Comparison of ENCODE assay signal across 1 cellular context in genomic region chr6:12348530-12349511, GRCh38.
TF ChIP-seq lines count a peak whose summit lies in the region.

No MANE protein-coding gene starts in this region.

TF ChIP-seq in HepG2, 621 proteins besides CTCF, POLR2A, EP300 and RAD21 (continued from another document and continues in another):
- no peak for TF ChIP-seq ZNF562 (CRISPR knock-in tag; IDR thresholded peaks at IDR 0.05; ENCODE audit: borderline replicate concordance)
- TF ChIP-seq CCDC6 (CRISPR knock-in tag; IDR thresholded peaks at IDR 0.05), result no peak
- no peak for TF ChIP-seq TIGD3 (CRISPR knock-in tag; IDR thresholded peaks at IDR 0.05; ENCODE audit: borderline replicate concordance)
- TF ChIP-seq SMC3 (IDR thresholded peaks at IDR 0.05; ENCODE audit: low read length), result no peak
- 0 out of 2 replicates have a peak, but pooled peaks have one; percentile 36 for TF ChIP-seq ATF7-NPFF (CRISPR knock-in tag; IDR thresholded peaks at IDR 0.05; ENCODE audit: low read depth)
- TF ChIP-seq, protein P1, sequence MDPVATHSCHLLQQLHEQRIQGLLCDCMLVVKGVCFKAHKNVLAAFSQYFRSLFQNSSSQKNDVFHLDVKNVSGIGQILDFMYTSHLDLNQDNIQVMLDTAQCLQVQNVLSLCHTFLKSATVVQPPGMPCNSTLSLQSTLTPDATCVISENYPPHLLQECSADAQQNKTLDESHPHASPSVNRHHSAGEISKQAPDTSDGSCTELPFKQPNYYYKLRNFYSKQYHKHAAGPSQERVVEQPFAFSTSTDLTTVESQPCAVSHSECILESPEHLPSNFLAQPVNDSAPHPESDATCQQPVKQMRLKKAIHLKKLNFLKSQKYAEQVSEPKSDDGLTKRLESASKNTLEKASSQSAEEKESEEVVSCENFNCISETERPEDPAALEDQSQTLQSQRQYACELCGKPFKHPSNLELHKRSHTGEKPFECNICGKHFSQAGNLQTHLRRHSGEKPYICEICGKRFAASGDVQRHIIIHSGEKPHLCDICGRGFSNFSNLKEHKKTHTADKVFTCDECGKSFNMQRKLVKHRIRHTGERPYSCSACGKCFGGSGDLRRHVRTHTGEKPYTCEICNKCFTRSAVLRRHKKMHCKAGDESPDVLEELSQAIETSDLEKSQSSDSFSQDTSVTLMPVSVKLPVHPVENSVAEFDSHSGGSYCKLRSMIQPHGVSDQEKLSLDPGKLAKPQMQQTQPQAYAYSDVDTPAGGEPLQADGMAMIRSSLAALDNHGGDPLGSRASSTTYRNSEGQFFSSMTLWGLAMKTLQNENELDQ (CRISPR knock-in tag; IDR thresholded peaks at IDR 0.05; ENCODE audit: borderline replicate concordance), result no peak
- TF ChIP-seq JUN (CRISPR knock-in tag; IDR thresholded peaks at IDR 0.05), result peak; percentile 98
- TF ChIP-seq SSRP1 (CRISPR knock-in tag; IDR thresholded peaks at IDR 0.05), result no peak
- TF ChIP-seq ZNF761 (CRISPR knock-in tag; conservative IDR thresholded peaks at IDR 0.05), result no peak
- peak; percentile 47 for TF ChIP-seq SKI (IDR thresholded peaks at IDR 0.05; ENCODE audit: partially characterized antibody)
- no peak for TF ChIP-seq ARID4A (CRISPR knock-in tag; IDR thresholded peaks at IDR 0.05; ENCODE audit: borderline replicate concordance)
- no peak for TF ChIP-seq NFE2L1 (CRISPR knock-in tag; IDR thresholded peaks at IDR 0.05; ENCODE audit: borderline replicate concordance)
- TF ChIP-seq ETS1 (CRISPR knock-in tag; IDR thresholded peaks at IDR 0.05), result no peak
- TF ChIP-seq KDM4B (CRISPR knock-in tag; IDR thresholded peaks at IDR 0.05), result peak; percentile 20; the same call in 1 of the 2 replicates
- TF ChIP-seq, protein P2, sequence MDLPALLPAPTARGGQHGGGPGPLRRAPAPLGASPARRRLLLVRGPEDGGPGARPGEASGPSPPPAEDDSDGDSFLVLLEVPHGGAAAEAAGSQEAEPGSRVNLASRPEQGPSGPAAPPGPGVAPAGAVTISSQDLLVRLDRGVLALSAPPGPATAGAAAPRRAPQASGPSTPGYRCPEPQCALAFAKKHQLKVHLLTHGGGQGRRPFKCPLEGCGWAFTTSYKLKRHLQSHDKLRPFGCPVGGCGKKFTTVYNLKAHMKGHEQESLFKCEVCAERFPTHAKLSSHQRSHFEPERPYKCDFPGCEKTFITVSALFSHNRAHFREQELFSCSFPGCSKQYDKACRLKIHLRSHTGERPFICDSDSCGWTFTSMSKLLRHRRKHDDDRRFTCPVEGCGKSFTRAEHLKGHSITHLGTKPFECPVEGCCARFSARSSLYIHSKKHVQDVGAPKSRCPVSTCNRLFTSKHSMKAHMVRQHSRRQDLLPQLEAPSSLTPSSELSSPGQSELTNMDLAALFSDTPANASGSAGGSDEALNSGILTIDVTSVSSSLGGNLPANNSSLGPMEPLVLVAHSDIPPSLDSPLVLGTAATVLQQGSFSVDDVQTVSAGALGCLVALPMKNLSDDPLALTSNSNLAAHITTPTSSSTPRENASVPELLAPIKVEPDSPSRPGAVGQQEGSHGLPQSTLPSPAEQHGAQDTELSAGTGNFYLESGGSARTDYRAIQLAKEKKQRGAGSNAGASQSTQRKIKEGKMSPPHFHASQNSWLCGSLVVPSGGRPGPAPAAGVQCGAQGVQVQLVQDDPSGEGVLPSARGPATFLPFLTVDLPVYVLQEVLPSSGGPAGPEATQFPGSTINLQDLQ (CRISPR knock-in tag; IDR thresholded peaks at IDR 0.05), result no peak
- TF ChIP-seq, protein P3, sequence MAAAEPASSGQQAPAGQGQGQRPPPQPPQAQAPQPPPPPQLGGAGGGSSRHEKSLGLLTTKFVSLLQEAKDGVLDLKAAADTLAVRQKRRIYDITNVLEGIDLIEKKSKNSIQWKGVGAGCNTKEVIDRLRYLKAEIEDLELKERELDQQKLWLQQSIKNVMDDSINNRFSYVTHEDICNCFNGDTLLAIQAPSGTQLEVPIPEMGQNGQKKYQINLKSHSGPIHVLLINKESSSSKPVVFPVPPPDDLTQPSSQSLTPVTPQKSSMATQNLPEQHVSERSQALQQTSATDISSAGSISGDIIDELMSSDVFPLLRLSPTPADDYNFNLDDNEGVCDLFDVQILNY (CRISPR knock-in tag; conservative IDR thresholded peaks at IDR 0.05), result no peak
- TF ChIP-seq RFXAP (CRISPR knock-in tag; IDR thresholded peaks at IDR 0.05; ENCODE audit: borderline replicate concordance), result no peak
- TF ChIP-seq ZBTB38 (CRISPR knock-in tag; IDR thresholded peaks at IDR 0.05), result peak; percentile 54; the same call in 1 of the 2 replicates
- no peak for TF ChIP-seq TOPORS (CRISPR knock-in tag; IDR thresholded peaks at IDR 0.05)
- TF ChIP-seq ZNF143 (CRISPR knock-in tag; IDR thresholded peaks at IDR 0.05), result no peak
- peak; percentile 95 for TF ChIP-seq JUND (CRISPR knock-in tag; IDR thresholded peaks at IDR 0.05)
- TF ChIP-seq IRF1 (CRISPR knock-in tag; IDR thresholded peaks at IDR 0.05; ENCODE audit: low read depth), result no peak
- no peak for TF ChIP-seq ZBTB3 (CRISPR knock-in tag; IDR thresholded peaks at IDR 0.05; ENCODE audit: borderline replicate concordance, low read depth)
- peak; percentile 77 for TF ChIP-seq TARDBP (CRISPR knock-in tag; IDR thresholded peaks at IDR 0.05)
- no peak for TF ChIP-seq NKX3-1 (CRISPR knock-in tag; IDR thresholded peaks at IDR 0.05)
- TF ChIP-seq ZNF597 (CRISPR knock-in tag; IDR thresholded peaks at IDR 0.05), result no peak
- TF ChIP-seq KMT2B (CRISPR knock-in tag; IDR thresholded peaks at IDR 0.05), result no peak
- TF ChIP-seq, protein P4, sequence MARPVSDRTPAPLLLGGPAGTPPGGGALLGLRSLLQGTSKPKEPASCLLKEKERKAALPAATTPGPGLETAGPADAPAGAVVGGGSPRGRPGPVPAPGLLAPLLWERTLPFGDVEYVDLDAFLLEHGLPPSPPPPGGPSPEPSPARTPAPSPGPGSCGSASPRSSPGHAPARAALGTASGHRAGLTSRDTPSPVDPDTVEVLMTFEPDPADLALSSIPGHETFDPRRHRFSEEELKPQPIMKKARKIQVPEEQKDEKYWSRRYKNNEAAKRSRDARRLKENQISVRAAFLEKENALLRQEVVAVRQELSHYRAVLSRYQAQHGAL (CRISPR knock-in tag; IDR thresholded peaks at IDR 0.05; ENCODE audit: not compliant biosample characterization), result no peak
- TF ChIP-seq, protein P5, sequence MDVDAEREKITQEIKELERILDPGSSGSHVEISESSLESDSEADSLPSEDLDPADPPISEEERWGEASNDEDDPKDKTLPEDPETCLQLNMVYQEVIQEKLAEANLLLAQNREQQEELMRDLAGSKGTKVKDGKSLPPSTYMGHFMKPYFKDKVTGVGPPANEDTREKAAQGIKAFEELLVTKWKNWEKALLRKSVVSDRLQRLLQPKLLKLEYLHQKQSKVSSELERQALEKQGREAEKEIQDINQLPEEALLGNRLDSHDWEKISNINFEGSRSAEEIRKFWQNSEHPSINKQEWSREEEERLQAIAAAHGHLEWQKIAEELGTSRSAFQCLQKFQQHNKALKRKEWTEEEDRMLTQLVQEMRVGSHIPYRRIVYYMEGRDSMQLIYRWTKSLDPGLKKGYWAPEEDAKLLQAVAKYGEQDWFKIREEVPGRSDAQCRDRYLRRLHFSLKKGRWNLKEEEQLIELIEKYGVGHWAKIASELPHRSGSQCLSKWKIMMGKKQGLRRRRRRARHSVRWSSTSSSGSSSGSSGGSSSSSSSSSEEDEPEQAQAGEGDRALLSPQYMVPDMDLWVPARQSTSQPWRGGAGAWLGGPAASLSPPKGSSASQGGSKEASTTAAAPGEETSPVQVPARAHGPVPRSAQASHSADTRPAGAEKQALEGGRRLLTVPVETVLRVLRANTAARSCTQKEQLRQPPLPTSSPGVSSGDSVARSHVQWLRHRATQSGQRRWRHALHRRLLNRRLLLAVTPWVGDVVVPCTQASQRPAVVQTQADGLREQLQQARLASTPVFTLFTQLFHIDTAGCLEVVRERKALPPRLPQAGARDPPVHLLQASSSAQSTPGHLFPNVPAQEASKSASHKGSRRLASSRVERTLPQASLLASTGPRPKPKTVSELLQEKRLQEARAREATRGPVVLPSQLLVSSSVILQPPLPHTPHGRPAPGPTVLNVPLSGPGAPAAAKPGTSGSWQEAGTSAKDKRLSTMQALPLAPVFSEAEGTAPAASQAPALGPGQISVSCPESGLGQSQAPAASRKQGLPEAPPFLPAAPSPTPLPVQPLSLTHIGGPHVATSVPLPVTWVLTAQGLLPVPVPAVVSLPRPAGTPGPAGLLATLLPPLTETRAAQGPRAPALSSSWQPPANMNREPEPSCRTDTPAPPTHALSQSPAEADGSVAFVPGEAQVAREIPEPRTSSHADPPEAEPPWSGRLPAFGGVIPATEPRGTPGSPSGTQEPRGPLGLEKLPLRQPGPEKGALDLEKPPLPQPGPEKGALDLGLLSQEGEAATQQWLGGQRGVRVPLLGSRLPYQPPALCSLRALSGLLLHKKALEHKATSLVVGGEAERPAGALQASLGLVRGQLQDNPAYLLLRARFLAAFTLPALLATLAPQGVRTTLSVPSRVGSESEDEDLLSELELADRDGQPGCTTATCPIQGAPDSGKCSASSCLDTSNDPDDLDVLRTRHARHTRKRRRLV (CRISPR knock-in tag; IDR thresholded peaks at IDR 0.05), result no peak
- TF ChIP-seq ZNF224 (CRISPR knock-in tag; IDR thresholded peaks at IDR 0.05), result no peak
- no peak for TF ChIP-seq ZNF235 (CRISPR knock-in tag; IDR thresholded peaks at IDR 0.05; ENCODE audit: borderline replicate concordance)
- no peak for TF ChIP-seq THYN1 (CRISPR knock-in tag; IDR thresholded peaks at IDR 0.05; ENCODE audit: borderline replicate concordance, low read depth)
- no peak for TF ChIP-seq PLRG1 (conservative IDR thresholded peaks at IDR 0.05)
- TF ChIP-seq ATF1 (CRISPR knock-in tag; IDR thresholded peaks at IDR 0.05), result no peak
- no peak for TF ChIP-seq GPBP1L1 (CRISPR knock-in tag; IDR thresholded peaks at IDR 0.05)
- TF ChIP-seq ZNF335 (CRISPR knock-in tag; IDR thresholded peaks at IDR 0.05), result 0 out of 2 replicates have a peak, but pooled peaks have one; percentile 36
